8 cellular contexts compared by ENCODE assay signal in the genomic region with DNA sequence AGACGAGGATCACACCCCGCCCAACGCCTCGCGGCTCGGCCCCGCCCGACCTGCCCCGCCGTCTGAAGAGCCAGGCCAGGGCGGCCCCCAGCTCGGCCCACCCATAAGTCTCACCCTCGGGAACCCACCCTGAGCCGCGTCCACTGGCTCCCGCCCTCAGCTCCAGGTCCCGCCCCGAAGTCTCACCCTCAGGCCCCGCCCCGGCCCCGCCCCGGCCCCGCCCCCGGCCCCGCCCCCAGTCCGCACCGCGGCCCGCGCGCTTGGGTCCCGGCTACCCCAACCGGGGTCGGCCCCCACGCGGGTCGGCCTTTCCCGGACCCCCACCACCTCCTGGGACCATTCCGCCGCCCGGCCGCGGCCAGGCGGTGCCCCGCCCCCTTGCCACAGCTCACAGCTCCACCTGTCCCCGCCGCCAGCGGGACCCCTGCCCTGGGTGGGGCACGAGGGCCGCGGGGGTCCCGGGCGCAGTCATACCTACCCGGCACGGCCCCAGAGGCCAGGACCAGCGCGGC. TPM values are rescaled to one million over a fixed set of nuclear protein-coding genes. Genes with fewer than 3 reads are reported as not detected.
DNase-seq lines count a peak whose midpoint lies in the region; ATAC-seq and FAIRE-seq lines count a peak whose summit lies in the region.

No MANE protein-coding gene starts in this region.

- H3K4me3 Mint-ChIP-seq in activated naive CD8-positive, alpha-beta T cell treated with anti-CD3 and anti-CD28 coated beads, Interleukin-2, amount 50 U/mL, for 24 hours, result peak overlapping the region; percentile 42

- H3K27ac ChIP-seq in SK-N-MC (no peak overlapping the region), skeletal muscle tissue (ENCODE audit: low read depth, low read length) (no peak overlapping the region)

- peaks cover 6% of the 10 kb centered on the region for H3K4me1 Mint-ChIP-seq in activated naive CD8-positive, alpha-beta T cell treated with anti-CD3 and anti-CD28 coated beads, Interleukin-2, amount 50 U/mL, for 24 hours

- H3K9me3 Mint-ChIP-seq in activated naive CD8-positive, alpha-beta T cell treated with anti-CD3 and anti-CD28 coated beads, Interleukin-2, amount 50 U/mL, for 24 hours, result no peaks in the 10 kb centered on the region

- no peak for FAIRE-seq in RCC 7860 (lab: Jason Lieb, UNC)

- peak overlapping the region; percentile 73 for H3K4me3 ChIP-seq in SK-N-MC
- H3K4me3 ChIP-seq in skeletal muscle tissue (ENCODE audit: low read length in 3 of 3), result peak overlapping the region in 2 of 3 donors; percentile 61 to 63

- intact Hi-C loops in Right ventricle myocardium inferior (cut with DNase I), result no loop called here
- intact Hi-C loops in cardiac septum (cut with DNase I), result no loop called here

- DNase-seq in Right ventricle myocardium inferior (ENCODE audit: missing footprints) (no peak), cardiac septum (ENCODE audit: low spot score) (no peak), SK-N-MC (ENCODE audit: low read depth, low spot score) (no peak), hepatic stellate cell (ENCODE audit: low spot score) (peak; percentile 48), RCC 7860 (ENCODE audit: low spot score) (no peak)
- peak; percentile 40 for DNase-seq in activated naive CD8-positive, alpha-beta T cell treated with anti-CD3 and anti-CD28 coated beads, Interleukin-2, amount 50 U/mL, for 24 hours

- H3K27ac Mint-ChIP-seq in activated naive CD8-positive, alpha-beta T cell treated with anti-CD3 and anti-CD28 coated beads, Interleukin-2, amount 50 U/mL, for 24 hours, result no peak overlapping the region

- H3K36me3 ChIP-seq in SK-N-MC (ENCODE audit: insufficient read depth, low read length) (no peaks in the 10 kb centered on the region), skeletal muscle tissue (ENCODE audit: control insufficient read depth in 3 of 3, insufficient read depth in 3 of 3, low read length in 3 of 3) (no peaks in the 10 kb centered on the region)

- ATAC-seq in Right ventricle myocardium inferior, result peak; percentile 72
- ATAC-seq in activated naive CD8-positive, alpha-beta T cell treated with anti-CD3 and anti-CD28 coated beads, Interleukin-2, amount 50 U/mL, for 24 hours, result peak; percentile 71
- no peak for ATAC-seq in GM18498 (IDR thresholded peaks at IDR 0.05; ENCODE audit: unreplicated experiment)

- H3K9me3 ChIP-seq in SK-N-MC (ENCODE audit: low read depth, low read length) (no peaks in the 10 kb centered on the region), skeletal muscle tissue (ENCODE audit: control insufficient read depth in 3 of 3, low read length in 3 of 3) (no peaks in the 10 kb centered on the region)

- H3K9ac ChIP-seq in SK-N-MC (ENCODE audit: insufficient read length) (no peak overlapping the region), skeletal muscle tissue (ENCODE audit: low read depth in 1 of 3, low read length in 3 of 3) (no peak overlapping the region)

- H3K4me1 ChIP-seq in skeletal muscle tissue (ENCODE audit: control insufficient read depth in 3 of 3, insufficient read depth in 3 of 3, low read length in 3 of 3), result peaks cover 6 to 13% (median 12%) of the 10 kb centered on the region in 3 donors

- no peaks in the 10 kb centered on the region for H3K36me3 Mint-ChIP-seq in activated naive CD8-positive, alpha-beta T cell treated with anti-CD3 and anti-CD28 coated beads, Interleukin-2, amount 50 U/mL, for 24 hours (ENCODE audit: low read depth)

- H3K27me3 ChIP-seq in skeletal muscle tissue (ENCODE audit: control insufficient read depth in 3 of 3, insufficient read depth in 3 of 3, low read length in 3 of 3), result peaks cover 4 to 16% (median 7%) of the 10 kb centered on the region in 3 donors

- H3K27me3 Mint-ChIP-seq in activated naive CD8-positive, alpha-beta T cell treated with anti-CD3 and anti-CD28 coated beads, Interleukin-2, amount 50 U/mL, for 24 hours, result peaks cover 37% of the 10 kb centered on the region

RNA-seq across cellular contexts. Expression of gene CSPG5, which starts 0.5 kb away (rescaled TPM):
- 0.35 TPM for total RNA-seq in Right ventricle myocardium inferior
- total RNA-seq in cardiac septum, result 0.32 TPM
- 1.0 TPM for total RNA-seq in skeletal muscle tissue

Comparison
In these comparisons a context has a peak if more than half of its experiments do, and no peak if none do; other contexts are left out.
1. DNase-seq: peak in activated naive CD8-positive, alpha-beta T cell treated with anti-CD3 and anti-CD28 coated beads, Interleukin-2, amount 50 U/mL, for 24 hours (single experiment) and hepatic stellate cell (single experiment); none in Right ventricle myocardium inferior (single experiment), cardiac septum (single experiment), SK-N-MC (single experiment) and RCC 7860 (single experiment).